19 cellular contexts compared by ENCODE assay signal in genomic region chr2:31785876-31786275, GRCh38.
DNase-seq lines count a peak whose midpoint lies in the region; ATAC-seq and TF ChIP-seq lines count a peak whose summit lies in the region.
"Had no signal": no experiment of that assay in that cellular context is flagged by ENCODE, and none has a peak within 500 bp of the region (broad histone marks: within the 10 kb centered on the region; RNA-seq: fewer than 3 reads in every experiment).

No MANE protein-coding gene starts in this region.

- peaks cover 6% of the 10 kb centered on the region for H3K9me3 ChIP-seq in mucosa of descending colon
- H3K9me3 ChIP-seq: adrenal gland, SJSA1, thoracic aorta had no signal

- H3K4me1 ChIP-seq in mucosa of descending colon (ENCODE audit: low read depth) = no peaks in the 10 kb centered on the region
- H3K4me1 ChIP-seq: adrenal gland, SJSA1 had no signal

- DNase-seq in mucosa of descending colon (no peak), SHP77 treated with DMSO at 0.1 percent for 48 hours (lab: John Stamatoyannopoulos, UW) (no peak), Right ventricle myocardium superior (no peak), hepatic stellate cell (ENCODE audit: low spot score) (no peak), KG1 (lab: John Stamatoyannopoulos, UW) (no peak)
- DNase-seq: activated CD8-positive, alpha-beta memory T cell treated with anti-CD3 and anti-CD28 coated beads, Interleukin-2, amount 10 ng/mL, durations not matched to agents 7 days and 5 days; adrenal gland; AML-193; COR-L47; dorsolateral prefrontal cortex; mesendoderm; NCI-H1048; NCI-H526 had no signal

- H3K36me3 ChIP-seq in mucosa of descending colon (ENCODE audit: low read depth) = no peaks in the 10 kb centered on the region
- H3K36me3 ChIP-seq: adrenal gland, SJSA1, thoracic aorta had no signal

- peak; percentile 86 for ATAC-seq in GM18909 (IDR thresholded peaks at IDR 0.05; ENCODE audit: poor library complexity, unreplicated experiment)
- ATAC-seq in GM21825 (IDR thresholded peaks at IDR 0.05; ENCODE audit: unreplicated experiment) = peak; percentile 77
- peak; percentile 86 for ATAC-seq in HG03460 (IDR thresholded peaks at IDR 0.05; ENCODE audit: unreplicated experiment)
- peak; percentile 70 for ATAC-seq in mucosa of descending colon
- ATAC-seq in Right ventricle myocardium superior (ENCODE audit: poor library complexity) = no peak
- ATAC-seq: activated CD8-positive, alpha-beta memory T cell treated with anti-CD3 and anti-CD28 coated beads, Interleukin-2, amount 10 ng/mL, durations not matched to agents 7 days and 5 days; GM23338 had no signal

- TF ChIP-seq CTCF in mucosa of descending colon (IDR thresholded peaks at IDR 0.05) = no peak

- intact Hi-C loops in mucosa of descending colon (cut with DNase I, micrococcal nuclease) (no loop called here), Right ventricle myocardium superior (cut with DNase I) (no loop called here)

- no peak overlapping the region for H3K4me3 ChIP-seq in mucosa of descending colon
- H3K4me3 ChIP-seq: adrenal gland, dorsolateral prefrontal cortex, GM23338, SJSA1, thoracic aorta had no signal
